In genomic region chr2:224171226-224171625, GRCh38 we compare ENCODE assay signal across 29 cellular contexts.
DNase-seq lines count a peak whose midpoint lies in the region; ATAC-seq, FAIRE-seq and TF ChIP-seq lines count a peak whose summit lies in the region.
"Had no signal": no experiment of that assay in that cellular context is flagged by ENCODE, and none has a peak within 500 bp of the region (broad histone marks: within the 10 kb centered on the region; RNA-seq: fewer than 3 reads in every experiment).

No MANE protein-coding gene starts in this region.

- H4K5ac ChIP-seq in IMR-90 (ENCODE audit: low read depth, low read length) (no peak overlapping the region), mesendoderm (ENCODE audit: low read length) (no peak overlapping the region)

- no peak for TF ChIP-seq RAD21 in IMR-90 (IDR thresholded peaks at IDR 0.05; ENCODE audit: low read length)

- no peak overlapping the region for H3K4me3 ChIP-seq in IMR-90 (ENCODE audit: insufficient read depth, low read depth, low read length)
- no peak overlapping the region for H3K4me3 ChIP-seq in dorsolateral prefrontal cortex
- no peak overlapping the region for H3K4me3 ChIP-seq in mesendoderm (ENCODE audit: low read length)
- H3K4me3 ChIP-seq in small intestine (ENCODE audit: low read depth in 1 of 2, low read length in 2 of 2): no peak overlapping the region
- H3K4me3 ChIP-seq: esophagus squamous epithelium, upper lobe of right lung had no signal

- H2AK9ac ChIP-seq in IMR-90 (replicated peaks; ENCODE audit: low read depth, low read length, poor library complexity): no peak overlapping the region

- intact Hi-C loops in IMR-90 (cut with micrococcal nuclease): no loop called here
- intact Hi-C loops in dorsolateral prefrontal cortex (cut with DNase I): no loop called here

- CTCF ChIA-PET in IMR-90 (lab: Yijun Ruan, JAX): no interaction called here

- in situ Hi-C loops in IMR-90 (cut with MboI; ENCODE audit: low sequenced_read_pairs): no loop called here

- ATAC-seq in IMR-90 (ENCODE audit: low read depth) (no peak), GM19397 (IDR thresholded peaks at IDR 0.05; ENCODE audit: unreplicated experiment) (no peak), GM21360 (IDR thresholded peaks at IDR 0.05; ENCODE audit: unreplicated experiment) (no peak)
- ATAC-seq: activated CD4-positive, CD25-positive, alpha-beta regulatory T cell treated with anti-CD3 and anti-CD28 coated beads, Interleukin-2, amount 50 U/mL, for 24 hours; CD8-positive, alpha-beta T cell; Panc1; sciatic nerve; upper lobe of right lung had no signal

- H3K56ac ChIP-seq in IMR-90 (ENCODE audit: extremely low read depth, insufficient read depth, low read length): no peak overlapping the region
- H3K56ac ChIP-seq in mesendoderm (ENCODE audit: low read length): no peak overlapping the region

- H2AK5ac ChIP-seq in IMR-90 (ENCODE audit: low read depth, low read length) (0 out of 2 replicates have a peak overlapping the region, but pooled peaks have one; percentile 58), mesendoderm (ENCODE audit: low read length) (no peak overlapping the region)

- no peak overlapping the region for H3K27ac ChIP-seq in IMR-90 (ENCODE audit: insufficient read depth, low read length)
- H3K27ac ChIP-seq in dorsolateral prefrontal cortex: no peak overlapping the region
- H3K27ac ChIP-seq in mesendoderm (ENCODE audit: low read depth, low read length): no peak overlapping the region
- no peak overlapping the region for H3K27ac ChIP-seq in small intestine (ENCODE audit: low read depth in 1 of 2, low read length in 1 of 2)
- H3K27ac ChIP-seq: esophagus squamous epithelium, upper lobe of right lung had no signal

- H3K79me1 ChIP-seq in IMR-90 (ENCODE audit: low read depth in 1 of 2, low read length in 2 of 2) (no peaks in the 10 kb centered on the region), mesendoderm (ENCODE audit: low read length) (no peaks in the 10 kb centered on the region)

- H3K4me1 ChIP-seq in IMR-90 (ENCODE audit: control insufficient read depth, insufficient read depth, low read length) (no peaks in the 10 kb centered on the region), mesendoderm (ENCODE audit: control insufficient read depth, low read depth, low read length) (no peaks in the 10 kb centered on the region), small intestine (ENCODE audit: control insufficient read depth in 2 of 2, insufficient read depth in 1 of 2, low read depth in 1 of 2, low read length in 1 of 2) (peaks cover 0 to 1% of the 10 kb centered on the region in 2 donors)
- H3K4me1 ChIP-seq: esophagus squamous epithelium, upper lobe of right lung had no signal

- H2BK15ac ChIP-seq in IMR-90 (ENCODE audit: low read depth, low read length): no peak overlapping the region
- H2BK15ac ChIP-seq in mesendoderm (replicated peaks; ENCODE audit: low read depth): no peak overlapping the region

- DNase-seq in IMR-90 (no peak), dorsolateral prefrontal cortex (peak in 8 of 10 donors; percentile 6 to 66 (median 45)), mesendoderm (no peak), small intestine (peak; percentile 89), HuH-7 (ENCODE audit: low spot score) (no peak), cortex of kidney (lab: John Stamatoyannopoulos, UW) (no peak)
- DNase-seq: activated CD4-positive, alpha-beta T cell treated with anti-CD3 and anti-CD28 coated beads, Interleukin-2, amount 50 U/mL, for 48 hours; activated gamma-delta T cell treated with Interleukin-2 at 50 U/mL for 16 hours; activated T-cell treated with anti-CD3 and anti-CD28 coated beads, Interleukin-2, amount 50 U/mL, for 48 hours; CD8-positive, alpha-beta T cell; esophagus squamous epithelium; foreskin melanocyte; HFFc6; kidney glomerular epithelial cell; MM.1S; NCI-H1417; NCI-H2081 treated with DMSO at 0.1 percent for 48 hours; NCI-H226; NCI-H526 treated with DMSO at 0.1 percent for 48 hours; SHP77 treated with DMSO at 0.1 percent for 48 hours; stimulated activated CD4-positive, alpha-beta T cell treated with anti-CD3 and anti-CD28 coated beads, Interleukin-4, amount 100 ng/mL, for 1 hour; upper lobe of right lung had no signal

- no peak for TF ChIP-seq POLR2A in IMR-90 (IDR thresholded peaks at IDR 0.05; ENCODE audit: low read depth, low read length)

- H3K27me3 ChIP-seq in IMR-90 (ENCODE audit: control insufficient read depth, insufficient read depth, low read length) (no peaks in the 10 kb centered on the region), dorsolateral prefrontal cortex (peaks cover 0 to 3% (median 0%) of the 10 kb centered on the region in 45 donors), mesendoderm (ENCODE audit: insufficient read depth, low read length, poor library complexity) (no peaks in the 10 kb centered on the region), small intestine (ENCODE audit: control insufficient read depth in 2 of 2, insufficient read depth in 2 of 2, low read length in 2 of 2) (no peaks in the 10 kb centered on the region)
- H3K27me3 ChIP-seq: esophagus squamous epithelium, upper lobe of right lung had no signal

- POLR2A ChIA-PET in IMR-90 (lab: Charles Lee; ENCODE audit: unreplicated experiment): no interaction called here

- H3K4me2 ChIP-seq in IMR-90 (ENCODE audit: low read depth, low read length): no peak overlapping the region
- no peak overlapping the region for H3K4me2 ChIP-seq in mesendoderm (ENCODE audit: low read length)

- H3K23ac ChIP-seq in IMR-90 (ENCODE audit: low read depth, low read length): no peak overlapping the region
- H3K23ac ChIP-seq in mesendoderm (ENCODE audit: low read length): no peak overlapping the region

- no peak overlapping the region for H2BK5ac ChIP-seq in IMR-90 (ENCODE audit: low read depth, low read length, poor library complexity, severe bottlenecking)
- no peak overlapping the region for H2BK5ac ChIP-seq in mesendoderm (ENCODE audit: low read length)

- FAIRE-seq in small intestine (lab: Jason Lieb, UNC): no peak
- FAIRE-seq: endometrium, H1 had no signal

- H3K79me2 ChIP-seq in mesendoderm (ENCODE audit: control insufficient read depth, insufficient read depth, low read length): no peaks in the 10 kb centered on the region

- H3K9ac ChIP-seq in IMR-90 (ENCODE audit: low read depth, low read length) (no peak overlapping the region), mesendoderm (ENCODE audit: low read length) (no peak overlapping the region)

- no peak overlapping the region for H2BK20ac ChIP-seq in IMR-90 (ENCODE audit: low read depth, low read length)

- H4K20me1 ChIP-seq in IMR-90 (ENCODE audit: insufficient read depth, low read length): no peaks in the 10 kb centered on the region

- no peak overlapping the region for H2AFZ ChIP-seq in IMR-90 (replicated peaks; ENCODE audit: low read length, poor library complexity)

- no CpG with 5 or more reads among the region's 3 CpGs for WGBS in IMR-90 (ENCODE audit: extremely low coverage in 2 of 2, insufficient read length in 1 of 2), 2 experiments
- no CpG with 5 or more reads among the region's 3 CpGs for WGBS in mesendoderm (ENCODE audit: extremely low coverage, insufficient coverage, low lambda C conversion rate)
- WGBS in small intestine, 3 donors: 18 to 58% (median 30%) methylated on average over 3 of the region's 3 CpGs

- H3K9me1 ChIP-seq in IMR-90 (ENCODE audit: insufficient read depth, low read length): 0 out of 2 replicates have a peak, but pooled peaks cover 2% of the 10 kb centered on the region

- TF ChIP-seq CTCF in IMR-90 (conservative IDR thresholded peaks at IDR 0.05; ENCODE audit: low read depth, low read length) (no peak), dorsolateral prefrontal cortex (IDR thresholded peaks at IDR 0.05 in 54 of 56, conservative IDR thresholded peaks at IDR 0.05 in 2 of 56; ENCODE audit: low read depth in 1 of 56, partially characterized antibody in 56 of 56) (no peak)

- BruUV-seq in IMR-90 (replicated peaks; lab: Mats Ljungman, UMichigan): no TSS peak

- no peaks in the 10 kb centered on the region for H3K36me3 ChIP-seq in IMR-90 (ENCODE audit: control insufficient read depth, insufficient read depth, low read length)
- H3K36me3 ChIP-seq in mesendoderm (ENCODE audit: control insufficient read depth, insufficient read depth, low read length): no peaks in the 10 kb centered on the region
- no peaks in the 10 kb centered on the region for H3K36me3 ChIP-seq in small intestine (ENCODE audit: control insufficient read depth in 2 of 2, insufficient read depth in 2 of 2, low read length in 2 of 2)
- H3K36me3 ChIP-seq: esophagus squamous epithelium, upper lobe of right lung had no signal

- H4K91ac ChIP-seq in IMR-90 (ENCODE audit: insufficient read depth, low read depth, low read length): no peak overlapping the region

- H2BK120ac ChIP-seq in IMR-90 (ENCODE audit: low read depth, low read length) (no peak overlapping the region), mesendoderm (ENCODE audit: low read depth, low read length) (no peak overlapping the region)

- H3K14ac ChIP-seq in IMR-90 (replicated peaks; ENCODE audit: low read depth, low read length): no peak overlapping the region

- H3K18ac ChIP-seq in IMR-90 (ENCODE audit: low read depth, low read length) (no peak overlapping the region), mesendoderm (ENCODE audit: low read length) (peak overlapping the region; percentile 0)

- no peak overlapping the region for H4K8ac ChIP-seq in IMR-90 (ENCODE audit: low read depth in 2 of 2, low read length in 2 of 2)
- H4K8ac ChIP-seq in mesendoderm (ENCODE audit: low read depth, low read length): no peak overlapping the region

- H3K9me3 ChIP-seq in IMR-90 (ENCODE audit: control insufficient read depth, insufficient read depth, low read length) (no peaks in the 10 kb centered on the region), small intestine (ENCODE audit: control insufficient read depth, low read depth) (no peaks in the 10 kb centered on the region)
- H3K9me3 ChIP-seq: esophagus squamous epithelium, upper lobe of right lung had no signal

- dilution Hi-C loops in IMR-90 (cut with HindIII; ENCODE audit: low sequenced_read_pairs, unreplicated experiment): no loop called here

- H3K4ac ChIP-seq in IMR-90 (ENCODE audit: low read depth, low read length) (no peak overlapping the region), mesendoderm (ENCODE audit: low read depth, low read length) (no peak overlapping the region)

TF ChIP-seq in IMR-90, 13 proteins besides CTCF, POLR2A, EP300 and RAD21 (continues in another document):
- no peak for TF ChIP-seq MAZ (IDR thresholded peaks at IDR 0.05; ENCODE audit: borderline replicate concordance, low read depth, low read length)
- TF ChIP-seq USF2 (IDR thresholded peaks at IDR 0.05; ENCODE audit: low read depth, low read length): no peak
- no peak for TF ChIP-seq FOS (IDR thresholded peaks at IDR 0.05; ENCODE audit: low read depth, low read length)
- TF ChIP-seq RCOR1 (IDR thresholded peaks at IDR 0.05; ENCODE audit: insufficient replicate concordance, low read length): no peak
- no peak for TF ChIP-seq MAFK (IDR thresholded peaks at IDR 0.05; ENCODE audit: low read depth, low read length)

Comparison
In these comparisons a context has a peak if more than half of its experiments do, and no peak if none do; other contexts are left out.
1. DNase-seq: peak in dorsolateral prefrontal cortex (8 of 10) and small intestine (single experiment); none in IMR-90 (single experiment), mesendoderm (single experiment), HuH-7 (single experiment) and cortex of kidney (single experiment).